ENCODE assay signal across 18 cellular contexts in the genomic region with DNA sequence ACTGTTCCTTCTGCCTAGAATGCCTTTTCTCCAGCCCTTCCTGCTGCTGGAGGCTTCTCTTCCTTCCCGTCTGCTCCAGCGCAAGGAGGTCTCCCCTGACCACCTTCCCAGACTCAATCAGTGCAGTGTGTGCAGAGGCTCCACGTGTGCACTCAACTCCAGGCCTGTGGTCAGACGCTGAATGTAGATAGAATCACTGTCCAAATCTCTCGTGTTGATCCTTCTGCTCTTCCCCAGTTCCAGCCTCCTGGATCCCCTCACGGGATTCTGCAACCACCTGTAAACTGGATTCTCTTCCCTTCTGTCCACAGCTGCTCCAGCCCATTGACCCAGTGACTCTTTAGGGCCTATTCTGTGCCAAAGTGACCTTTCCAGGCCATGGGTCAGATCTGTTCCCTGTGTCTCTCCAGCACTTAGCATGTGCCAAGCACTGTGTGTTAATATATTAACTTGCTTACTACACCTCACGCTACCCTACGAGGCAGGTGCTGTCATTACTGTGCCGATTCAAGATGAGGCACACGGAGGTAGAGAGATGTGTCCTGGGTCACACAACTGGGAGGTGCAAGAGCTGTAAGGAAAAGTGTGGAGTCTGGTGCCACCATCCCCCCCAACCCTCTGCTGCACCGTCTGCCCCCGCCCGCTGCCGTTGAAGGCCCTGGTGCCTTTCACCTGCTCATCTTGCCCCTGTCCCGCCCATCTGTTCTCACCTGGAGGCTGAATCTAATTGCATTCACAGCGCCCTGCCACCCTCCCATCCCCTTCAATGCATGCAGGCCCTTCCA.
"Had no signal": no experiment of that assay in that cellular context is flagged by ENCODE, and none has a peak within 500 bp of the region (broad histone marks: within the 10 kb centered on the region; RNA-seq: fewer than 3 reads in every experiment).

No MANE protein-coding gene starts in this region.

- H3K4me1 ChIP-seq: body of pancreas, vagina had no signal

- H3K4me3 Mint-ChIP-seq: activated CD4-positive, alpha-beta T cell treated with anti-CD3 and anti-CD28 coated beads, Interleukin-2, amount 10 ng/mL, durations not matched to agents 7 days and 5 days; nephron; stimulated activated effector memory CD8-positive, alpha-beta T cell treated with anti-CD3 and anti-CD28 coated beads, Interleukin-12 subunit alpha, Interleukin-12 subunit beta, amount 100 ng/mL, for 72 hours had no signal

- H3K9me3 Mint-ChIP-seq: activated CD4-positive, alpha-beta T cell treated with anti-CD3 and anti-CD28 coated beads, Interleukin-2, amount 10 ng/mL, durations not matched to agents 7 days and 5 days; nephron; stimulated activated effector memory CD8-positive, alpha-beta T cell treated with anti-CD3 and anti-CD28 coated beads, Interleukin-12 subunit alpha, Interleukin-12 subunit beta, amount 100 ng/mL, for 72 hours had no signal

- H3K4me1 Mint-ChIP-seq: activated CD4-positive, alpha-beta T cell treated with anti-CD3 and anti-CD28 coated beads, Interleukin-2, amount 10 ng/mL, durations not matched to agents 7 days and 5 days; nephron had no signal

- H3K9me3 ChIP-seq: body of pancreas, esophagus muscularis mucosa, ovary, vagina had no signal

- H3K27ac ChIP-seq: body of pancreas, esophagus muscularis mucosa, ovary, vagina had no signal

- FAIRE-seq: colon, endometrium had no signal

- H3K36me3 ChIP-seq: ovary had no signal

- H3K27me3 ChIP-seq: body of pancreas, esophagus muscularis mucosa, ovary, vagina had no signal

- H3K4me3 ChIP-seq: body of pancreas, esophagus muscularis mucosa, ovary, vagina had no signal

- H3K36me3 Mint-ChIP-seq: stimulated activated effector memory CD8-positive, alpha-beta T cell treated with anti-CD3 and anti-CD28 coated beads, Interleukin-12 subunit alpha, Interleukin-12 subunit beta, amount 100 ng/mL, for 72 hours had no signal

- H3K27ac Mint-ChIP-seq: activated CD4-positive, alpha-beta T cell treated with anti-CD3 and anti-CD28 coated beads, Interleukin-2, amount 10 ng/mL, durations not matched to agents 7 days and 5 days; nephron; stimulated activated effector memory CD8-positive, alpha-beta T cell treated with anti-CD3 and anti-CD28 coated beads, Interleukin-12 subunit alpha, Interleukin-12 subunit beta, amount 100 ng/mL, for 72 hours had no signal

- ATAC-seq: body of pancreas; stimulated activated effector memory CD8-positive, alpha-beta T cell treated with anti-CD3 and anti-CD28 coated beads, Interleukin-12 subunit alpha, Interleukin-12 subunit beta, amount 100 ng/mL, for 72 hours had no signal

- DNase-seq: activated CD4-positive, alpha-beta T cell treated with anti-CD3 and anti-CD28 coated beads, Interleukin-2, amount 10 ng/mL, durations not matched to agents 7 days and 5 days; activated CD4-positive, CD25-positive, alpha-beta regulatory T cell; activated effector memory CD4-positive, alpha-beta T cell treated with Interleukin-2 at 50 U/mL for 16 hours; activated naive CD4-positive, alpha-beta T cell treated with anti-CD3 and anti-CD28 coated beads, Interleukin-2, amount 50 U/mL, for 16 hours; amygdala; body of pancreas; caudate nucleus; hippocampal formation; mesendoderm; stimulated activated CD4-positive, alpha-beta T cell treated with anti-CD3 and anti-CD28 coated beads, Interleukin-12 subunit alpha, Interleukin-12 subunit beta, amount 100 ng/mL, for 4 hours; stimulated activated CD4-positive, alpha-beta T cell treated with anti-CD3 and anti-CD28 coated beads, Interleukin-2, amount 100 ng/mL, for 24 hours had no signal

- H3K27me3 Mint-ChIP-seq: activated CD4-positive, alpha-beta T cell treated with anti-CD3 and anti-CD28 coated beads, Interleukin-2, amount 10 ng/mL, durations not matched to agents 7 days and 5 days had no signal
